In genomic region chr12:24728366-24728765, GRCh38 we compare ENCODE assay signal across 9 cellular contexts.
DNase-seq lines count a peak whose midpoint lies in the region; ATAC-seq and TF ChIP-seq lines count a peak whose summit lies in the region.
"Had no signal": no experiment of that assay in that cellular context is flagged by ENCODE, and none has a peak within 500 bp of the region (broad histone marks: within the 10 kb centered on the region; RNA-seq: fewer than 3 reads in every experiment).

No MANE protein-coding gene starts in this region.

- TF ChIP-seq CTCF in VCaP (conservative IDR thresholded peaks at IDR 0.05) (peak; percentile 78), left lung (IDR thresholded peaks at IDR 0.05) (peak; percentile 29 to 56)

- intact Hi-C loops in left lung (cut with DNase I): no loop called here

- no peak overlapping the region for H3K4me3 ChIP-seq in left lung
- H3K4me3 ChIP-seq: skin epidermis had no signal

- H3K27me3 ChIP-seq in left lung: no peaks in the 10 kb centered on the region

- no peaks in the 10 kb centered on the region for H3K9me3 ChIP-seq in left lung

- peak; percentile 36 for ATAC-seq in HG03469 (IDR thresholded peaks at IDR 0.05; ENCODE audit: unreplicated experiment)
- ATAC-seq in left lung: peak; percentile 78
- no peak for ATAC-seq in HG02884 (IDR thresholded peaks at IDR 0.05; ENCODE audit: unreplicated experiment)
- no peak for ATAC-seq in GM18909 (IDR thresholded peaks at IDR 0.05; ENCODE audit: poor library complexity, unreplicated experiment)
- no peak for ATAC-seq in HG03097 (IDR thresholded peaks at IDR 0.05; ENCODE audit: low FRiP score, unreplicated experiment)

- H3K27ac ChIP-seq in VCaP: no peak overlapping the region
- no peak overlapping the region for H3K27ac ChIP-seq in left lung
- H3K27ac ChIP-seq: skin epidermis had no signal

- no peaks in the 10 kb centered on the region for H3K36me3 ChIP-seq in left lung

- DNase-seq in DMS153 treated with DMSO at 0.1 percent for 48 hours (lab: John Stamatoyannopoulos, UW; ENCODE audit: unreplicated experiment) (peak; percentile 11), DMS153 (lab: John Stamatoyannopoulos, UW) (no peak), left lung (no peak)

- peaks cover 0 to 3% of the 10 kb centered on the region in 2 donors for H3K4me1 ChIP-seq in left lung

Comparison
In these comparisons a context has a peak if more than half of its experiments do, and no peak if none do; other contexts are left out.
1. ATAC-seq: peak in HG03469 (single experiment) and left lung (single experiment); none in HG02884 (single experiment), GM18909 (single experiment) and HG03097 (single experiment).